ENCODE assay signal across 8 cellular contexts in genomic region chr20:21303872-21304586, GRCh38. TPM values are rescaled to one million over a fixed set of nuclear protein-coding genes. Genes with fewer than 3 reads are reported as not detected.
DNase-seq lines count a peak whose midpoint lies in the region; ATAC-seq and TF ChIP-seq lines count a peak whose summit lies in the region.

No MANE protein-coding gene starts in this region.

- intact Hi-C loops in uterus (cut with DNase I; ENCODE audit: low total_unique reads) = no loop called here

- peak overlapping the region; percentile 89 for H3K4me3 Mint-ChIP-seq in central memory CD8-positive, alpha-beta T cell

- DNase-seq in AG04450 (ENCODE audit: low read depth, low spot score) = no peak
- DNase-seq in central memory CD8-positive, alpha-beta T cell (ENCODE audit: low spot score in 2 of 2) = no peak
- peak; percentile 37 for DNase-seq in medulla oblongata (ENCODE audit: extremely low spot score)
- DNase-seq in uterus = no peak
- no peak for DNase-seq in NCI-H1694 (lab: John Stamatoyannopoulos, UW)

- TF ChIP-seq CTCF in AG04450 (IDR thresholded peaks at IDR 0.05; ENCODE audit: low read depth, low read length) (no peak), uterus (IDR thresholded peaks at IDR 0.05) (no peak)

- peak; percentile 4 for ATAC-seq in GM19372 (IDR thresholded peaks at IDR 0.05; ENCODE audit: low read depth, unreplicated experiment)
- peak; percentile 7 for ATAC-seq in central memory CD8-positive, alpha-beta T cell (replicated peaks; ENCODE audit: extremely low read depth, poor library complexity, severe bottlenecking)
- ATAC-seq in HG03469 (IDR thresholded peaks at IDR 0.05; ENCODE audit: unreplicated experiment) = no peak

- no peaks in the 10 kb centered on the region for H3K27me3 ChIP-seq in AG04450 (ENCODE audit: control insufficient read depth, insufficient read depth, low read length)
- H3K27me3 ChIP-seq in uterus = no peaks in the 10 kb centered on the region

- POLR2A ChIA-PET in AG04450 (lab: Yijun Ruan, JAX) = interaction anchor here (0.7 to 1.3 kb wide), 6 partner anchors 18 to 92 kb away, joined by 3 to 6 read pairs (median 4); no protein-coding TSS in a partner anchor

- peak overlapping the region; percentile 94 for H3K27ac ChIP-seq in AG04450 (ENCODE audit: low read depth, low read length)
- H3K27ac ChIP-seq in KOPT-K1 (ENCODE audit: low read depth, low read length, poor library complexity, severe bottlenecking) = peak overlapping the region; percentile 91
- H3K27ac ChIP-seq in uterus = peak overlapping the region; percentile 92 to 93

- H3K4me1 Mint-ChIP-seq in central memory CD8-positive, alpha-beta T cell = peaks cover 37% of the 10 kb centered on the region

- CTCF ChIA-PET in AG04450 (lab: Charles Lee) = interaction anchor here (0.9 to 1.7 kb wide), 2 partner anchors 68 to 69 kb away, joined by 4 to 10 read pairs; no protein-coding TSS in a partner anchor

- no peak for TF ChIP-seq POLR2A in uterus (IDR thresholded peaks at IDR 0.05)

- peak overlapping the region; percentile 97 for H3K27ac Mint-ChIP-seq in central memory CD8-positive, alpha-beta T cell (ENCODE audit: low read depth)

- H3K27me3 Mint-ChIP-seq in central memory CD8-positive, alpha-beta T cell = no peaks in the 10 kb centered on the region

- H3K4me3 ChIP-seq in AG04450 (ENCODE audit: low read depth, low read length) (peak overlapping the region; percentile 75), uterus (peak overlapping the region; percentile 76 to 80)

- H3K9me3 ChIP-seq in AG04450 (ENCODE audit: control insufficient read depth, insufficient read depth, low read length) = no peaks in the 10 kb centered on the region
- peaks cover 7% of the 10 kb centered on the region for H3K9me3 ChIP-seq in KOPT-K1 (ENCODE audit: insufficient read depth, low read length, poor library complexity, severe bottlenecking)
- no peaks in the 10 kb centered on the region for H3K9me3 ChIP-seq in uterus

- peaks cover 19% of the 10 kb centered on the region for H3K36me3 ChIP-seq in KOPT-K1 (ENCODE audit: insufficient read depth, low read length)
- H3K36me3 ChIP-seq in uterus = no peaks in the 10 kb centered on the region

- H3K9me3 Mint-ChIP-seq in central memory CD8-positive, alpha-beta T cell = no peaks in the 10 kb centered on the region

- H3K4me1 ChIP-seq in uterus = peaks cover 0 to 11% of the 10 kb centered on the region in 2 donors

- H3K36me3 Mint-ChIP-seq in central memory CD8-positive, alpha-beta T cell (ENCODE audit: insufficient read depth) = peaks cover 15% of the 10 kb centered on the region

RNA-seq across cellular contexts. Expression of gene XRN2, which starts 0.9 kb away (rescaled TPM):
- polyA plus RNA-seq in AG04450 (2011; rRNA removed) = 96.7 and 120 TPM in 2 replicates
- 49.3 and 72.7 TPM in 2 replicates for polyA minus RNA-seq in AG04450 (2011; rRNA and poly(A)+ RNA removed)
- total RNA-seq in uterus = 100 to 1,000 TPM in 1 of 4 donors, 10 to 100 TPM in 3; 32.6 to 100 (median 51.7) TPM
